In the genomic region with DNA sequence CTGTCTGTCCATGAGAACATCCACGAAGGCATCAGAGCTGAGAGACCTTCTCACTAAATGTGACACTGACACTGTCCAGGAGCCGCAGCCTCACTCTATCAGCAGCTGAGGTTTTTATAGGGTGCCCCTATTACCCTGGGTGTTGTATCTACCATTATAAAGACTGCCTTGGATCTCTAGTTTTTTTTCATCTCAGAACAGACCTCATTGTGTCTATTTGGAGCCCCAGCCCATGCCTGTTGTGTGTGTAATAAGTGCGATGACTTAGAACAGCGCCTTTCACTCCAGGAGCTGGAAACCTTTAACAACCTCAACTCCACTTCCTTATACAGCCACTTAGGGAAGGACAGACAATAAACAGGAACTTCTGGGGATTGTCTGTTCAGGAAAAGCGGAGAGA, we compare ENCODE assay signal across 1 cellular context.
TF ChIP-seq lines count a peak whose summit lies in the region.

No MANE protein-coding gene starts in this region.

TF ChIP-seq in HepG2, 621 proteins besides CTCF, POLR2A, EP300 and RAD21 (continued from another document):
- TF ChIP-seq ZNF451 (CRISPR knock-in tag; IDR thresholded peaks at IDR 0.05) (no peak), CREM (IDR thresholded peaks at IDR 0.05) (no peak), CREM (CRISPR knock-in tag; IDR thresholded peaks at IDR 0.05) (no peak), KDM5B (CRISPR knock-in tag; IDR thresholded peaks at IDR 0.05; ENCODE audit: borderline replicate concordance) (no peak), NCOR1 (IDR thresholded peaks at IDR 0.05; ENCODE audit: borderline replicate concordance, low read length) (no peak)
